Comparison of ENCODE assay signal across 1 cellular context in genomic region chr19:18636183-18636968, GRCh38.
A peak's percentile ranks its signal among the peaks of the same experiment; 100 is the strongest.
TF ChIP-seq lines count a peak whose summit lies in the region.

No MANE protein-coding gene starts in this region.

TF ChIP-seq in H1, 55 proteins besides CTCF, POLR2A, EP300 and RAD21:
- peak; percentile 62; the same call in 1 of the 2 replicates for TF ChIP-seq MAX (IDR thresholded peaks at IDR 0.05)
- TF ChIP-seq NANOG (IDR thresholded peaks at IDR 0.05; ENCODE audit: insufficient read depth, low read depth, low read length, poor library complexity, severe bottlenecking): no peak
- peak; percentile 12 for TF ChIP-seq KDM4A (IDR thresholded peaks at IDR 0.05; ENCODE audit: low read depth, low read length, severe bottlenecking)
- no peak for TF ChIP-seq TBP (IDR thresholded peaks at IDR 0.05; ENCODE audit: low read depth, low read length)
- peak; percentile 21; the same call in 1 of the 2 replicates for TF ChIP-seq TAF1 (IDR thresholded peaks at IDR 0.05; ENCODE audit: low read depth, low read length)
- TF ChIP-seq SP1 (IDR thresholded peaks at IDR 0.05; ENCODE audit: low read depth, low read length): peak; percentile 9; the same call in 1 of the 2 replicates
- peak; percentile 84 for TF ChIP-seq SP4 (IDR thresholded peaks at IDR 0.05; ENCODE audit: low read length)
